8 cellular contexts compared by ENCODE assay signal in the genomic region with DNA sequence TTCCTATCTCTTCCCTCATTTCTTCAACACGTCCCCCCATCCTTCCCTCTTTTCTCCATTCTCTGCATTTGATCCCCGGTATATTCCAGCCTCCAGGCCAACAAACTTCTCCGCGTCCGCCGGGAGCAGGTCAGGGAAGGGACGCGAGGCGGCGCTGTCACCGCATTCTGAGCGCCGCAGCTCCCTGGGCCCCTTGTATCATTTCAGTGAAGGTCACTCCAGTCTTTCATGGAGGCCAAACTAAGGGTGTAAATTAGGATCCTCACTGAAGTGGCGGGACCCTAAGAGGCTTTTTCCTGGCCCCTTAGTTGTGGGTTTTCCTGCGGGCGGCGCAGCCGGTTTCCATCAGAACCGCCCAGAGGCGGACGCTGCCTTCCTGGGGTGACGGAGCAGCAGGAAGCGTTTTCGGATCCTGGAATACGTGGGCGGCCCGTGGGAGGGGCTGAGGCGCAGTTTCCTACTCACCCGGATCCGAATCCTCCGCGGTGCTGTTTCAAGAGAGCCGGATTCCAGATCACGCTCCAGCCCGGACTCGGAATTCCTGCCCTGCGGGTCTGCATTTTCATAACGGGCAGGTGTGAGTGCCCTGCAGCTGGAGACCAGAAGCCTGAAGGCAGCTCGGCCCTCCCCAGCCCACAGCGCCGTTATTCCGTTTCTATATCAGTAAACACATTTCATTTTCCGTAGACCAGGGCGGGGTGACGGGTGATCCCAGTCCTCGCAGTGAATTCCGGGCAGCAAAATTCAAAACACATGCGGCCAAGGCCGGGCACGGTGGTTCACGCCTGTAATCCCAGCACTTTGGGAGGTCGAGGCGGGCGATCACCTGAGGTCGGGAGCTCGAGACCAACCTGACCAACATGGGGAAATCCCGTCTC. TPM values are rescaled to one million over a fixed set of nuclear protein-coding genes. Genes with fewer than 3 reads are reported as not detected.
DNase-seq lines count a peak whose midpoint lies in the region; ATAC-seq and TF ChIP-seq lines count a peak whose summit lies in the region.

No MANE protein-coding gene starts in this region.

- H3K9ac ChIP-seq in ES-I3 (ENCODE audit: low read depth, low read length) (peak overlapping the region; percentile 87), adipocyte (ENCODE audit: low read length) (peak overlapping the region; percentile 99)

- H3K36me3 ChIP-seq in ES-I3 (ENCODE audit: insufficient read depth, low read length): no peaks in the 10 kb centered on the region
- H3K36me3 ChIP-seq in adipocyte (ENCODE audit: control insufficient read depth, insufficient read depth, low read length, severe bottlenecking): no peaks in the 10 kb centered on the region
- H3K36me3 ChIP-seq in thyroid gland: no peaks in the 10 kb centered on the region

- TF ChIP-seq CTCF in thyroid gland (IDR thresholded peaks at IDR 0.05): peak; percentile 67 to 98 (median 90)

- no peaks in the 10 kb centered on the region for H3K9me3 ChIP-seq in ES-I3 (ENCODE audit: control insufficient read depth, insufficient read depth, low read length)
- H3K9me3 ChIP-seq in adipocyte (ENCODE audit: control insufficient read depth, low read length): no peaks in the 10 kb centered on the region
- no peaks in the 10 kb centered on the region for H3K9me3 ChIP-seq in thyroid gland

- peak overlapping the region; percentile 96 for H3K4me3 ChIP-seq in adipocyte (ENCODE audit: low read length)
- peak overlapping the region; percentile 50 to 86 (median 72) for H3K4me3 ChIP-seq in thyroid gland (replicated peaks in 1 of 3)

- DNase-seq in HS-5 (ENCODE audit: low read depth): peak; percentile 76
- peak; percentile 74 for DNase-seq in SKM-1 (lab: John Stamatoyannopoulos, UW; ENCODE audit: unreplicated experiment)
- DNase-seq in adipocyte (ENCODE audit: low read depth): peak; percentile 96
- peak; percentile 95 for DNase-seq in Right ventricle myocardium inferior (ENCODE audit: missing footprints)
- peak in 52 of 56 donors; percentile 4 to 87 (median 66) for DNase-seq in nucleus accumbens (lab: John Stamatoyannopoulos, UW)
- peak; percentile 94 for DNase-seq in thyroid gland

- peak in 1 of 2 donors; percentile 76 for TF ChIP-seq POLR2A in thyroid gland (IDR thresholded peaks at IDR 0.05)

- H3K4me1 ChIP-seq in ES-I3 (ENCODE audit: insufficient read depth, low read length) (peaks cover 6% of the 10 kb centered on the region; the same call in 1 of the 2 replicates), adipocyte (ENCODE audit: control insufficient read depth, insufficient read depth, low read length) (peaks cover 50% of the 10 kb centered on the region), thyroid gland (peaks cover 25 to 26% of the 10 kb centered on the region in 2 donors)

- peak overlapping the region; percentile 94 to 98 (median 95) for H3K27ac ChIP-seq in thyroid gland

- intact Hi-C loops in Right ventricle myocardium inferior (cut with DNase I) (loop anchor here (1.0 kb wide), 1 partner anchor 41 kb away; no protein-coding TSS in a partner anchor), thyroid gland (cut with DNase I) (no loop called here)

- peak; percentile 87 for ATAC-seq in Right ventricle myocardium inferior
- ATAC-seq in HG03378 (IDR thresholded peaks at IDR 0.05; ENCODE audit: unreplicated experiment): no peak

- H3K27me3 ChIP-seq in adipocyte (replicated peaks; ENCODE audit: control insufficient read depth, insufficient read depth, low read length) (no peaks in the 10 kb centered on the region), thyroid gland (no peaks in the 10 kb centered on the region)

- WGBS in thyroid gland, 2 donors: 0 to 1% methylated on average over 23 to 42 of the region's 57 CpGs

RNA-seq across cellular contexts. Expression of gene MICA, which starts 3.6 kb away (rescaled TPM):
- total RNA-seq in Right ventricle myocardium inferior (8.3 TPM), thyroid gland (10 to 100 TPM; 12.3 to 23.2 (median 15.3) TPM)

RNA-seq across cellular contexts. Expression of gene HLA-B, which starts 42.8 kb away (rescaled TPM):
- total RNA-seq in Right ventricle myocardium inferior: 465 TPM
- 1,000 to 10,000 TPM in 1 of 4 donors, 100 to 1,000 TPM in 3; 328 to 1,292 (median 594) TPM for total RNA-seq in thyroid gland
